ENCODE assay signal across 14 cellular contexts in the genomic region with DNA sequence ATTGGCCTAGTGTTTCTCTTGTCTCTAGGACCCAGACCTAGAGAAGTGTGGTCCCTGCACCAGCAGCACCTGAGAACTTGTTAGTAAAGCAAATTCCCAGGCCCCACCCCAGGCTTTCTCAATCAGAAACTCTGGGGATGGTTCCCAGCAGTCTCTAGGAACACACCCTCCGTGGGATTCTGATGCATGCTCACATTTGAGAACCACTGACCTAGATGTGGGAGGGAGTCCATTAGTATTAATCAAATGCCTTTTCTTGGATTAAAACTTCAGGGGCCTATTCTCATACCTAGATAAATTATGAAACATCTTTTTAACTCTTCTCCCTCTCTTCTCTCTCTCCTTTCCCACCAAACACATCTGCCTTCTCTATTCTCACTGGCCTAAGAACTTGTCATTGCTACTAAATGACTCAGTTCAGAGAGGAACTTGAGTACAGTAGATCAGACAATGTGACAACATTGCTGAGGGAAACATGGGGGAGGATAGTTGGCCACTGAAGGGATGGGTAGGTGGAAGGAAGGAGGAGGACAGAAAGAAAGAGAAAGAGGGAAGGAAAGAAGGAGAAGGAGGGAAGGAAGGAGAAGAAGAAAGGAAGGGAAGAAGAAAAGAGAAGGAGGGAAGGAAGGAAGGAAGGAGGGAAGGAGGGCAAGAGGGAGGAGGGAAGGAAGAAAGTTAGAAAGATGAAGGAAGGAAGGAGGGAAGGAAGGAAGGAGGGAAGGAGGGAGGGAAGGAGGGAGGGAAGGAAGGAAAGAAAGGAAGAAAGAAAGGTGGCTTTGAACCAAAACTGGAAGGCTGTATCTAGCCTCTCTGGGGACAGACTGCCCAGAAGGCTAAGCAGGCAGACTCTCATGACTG.
DNase-seq lines count a peak whose midpoint lies in the region; ATAC-seq and TF ChIP-seq lines count a peak whose summit lies in the region.
"Had no signal": no experiment of that assay in that cellular context is flagged by ENCODE, and none has a peak within 500 bp of the region (broad histone marks: within the 10 kb centered on the region; RNA-seq: fewer than 3 reads in every experiment).

No MANE protein-coding gene starts in this region.

- ATAC-seq in activated CD8-positive, alpha-beta T cell treated with anti-CD3 and anti-CD28 coated beads, Interleukin-2, amount 10 ng/mL, durations not matched to agents 7 days and 5 days = no peak
- ATAC-seq in HG02571 (IDR thresholded peaks at IDR 0.05; ENCODE audit: unreplicated experiment) (no peak), HG03457 (IDR thresholded peaks at IDR 0.05; ENCODE audit: unreplicated experiment) (no peak)

- CTCF ChIA-PET in activated CD8-positive, alpha-beta T cell treated with anti-CD3 and anti-CD28 coated beads, Interleukin-2, amount 10 ng/mL, durations not matched to agents 7 days and 5 days (lab: Charles Lee) = no interaction called here

- DNase-seq in AG10803 (ENCODE audit: low read depth) (peak; percentile 60), GM04503 (ENCODE audit: low read depth) (peak; percentile 39), fibroblast of the aortic adventitia (ENCODE audit: low read depth) (peak; percentile 13), KG1 (lab: John Stamatoyannopoulos, UW) (no peak), MG63 (no peak)
- DNase-seq in activated CD8-positive, alpha-beta T cell treated with anti-CD3 and anti-CD28 coated beads, Interleukin-2, amount 10 ng/mL, durations not matched to agents 7 days and 5 days = no peak
- DNase-seq: activated CD4-positive, alpha-beta T cell treated with anti-CD3 and anti-CD28 coated beads for 48 hours; NCI-H774; stimulated activated CD4-positive, alpha-beta T cell treated with anti-CD3 and anti-CD28 coated beads, Interleukin-2, amount 100 ng/mL, for 48 hours had no signal

- peak overlapping the region; percentile 12 for H3K27ac Mint-ChIP-seq in activated CD8-positive, alpha-beta T cell treated with anti-CD3 and anti-CD28 coated beads, Interleukin-2, amount 10 ng/mL, durations not matched to agents 7 days and 5 days

- peaks cover 28% of the 10 kb centered on the region for H3K4me1 Mint-ChIP-seq in activated CD8-positive, alpha-beta T cell treated with anti-CD3 and anti-CD28 coated beads, Interleukin-2, amount 10 ng/mL, durations not matched to agents 7 days and 5 days (ENCODE audit: low read depth)

- TF ChIP-seq CTCF in AG10803 (conservative IDR thresholded peaks at IDR 0.05; ENCODE audit: low read length) (no peak), fibroblast of the aortic adventitia (IDR thresholded peaks at IDR 0.05; ENCODE audit: insufficient read depth, low read length) (no peak)

- H3K4me3 Mint-ChIP-seq in activated CD8-positive, alpha-beta T cell treated with anti-CD3 and anti-CD28 coated beads, Interleukin-2, amount 10 ng/mL, durations not matched to agents 7 days and 5 days = no peak overlapping the region

- no peaks in the 10 kb centered on the region for H3K9me3 ChIP-seq in MG63
- H3K9me3 ChIP-seq: ascending aorta, SJSA1 had no signal

- no peaks in the 10 kb centered on the region for H3K36me3 ChIP-seq in MG63
- H3K36me3 ChIP-seq: ascending aorta, SJSA1 had no signal

- no peaks in the 10 kb centered on the region for H3K27me3 ChIP-seq in MG63
- H3K27me3 ChIP-seq: ascending aorta, SJSA1 had no signal

- POLR2A ChIA-PET in activated CD8-positive, alpha-beta T cell treated with anti-CD3 and anti-CD28 coated beads, Interleukin-2, amount 10 ng/mL, durations not matched to agents 7 days and 5 days (lab: Charles Lee) = no interaction called here

- H3K27me3 Mint-ChIP-seq in activated CD8-positive, alpha-beta T cell treated with anti-CD3 and anti-CD28 coated beads, Interleukin-2, amount 10 ng/mL, durations not matched to agents 7 days and 5 days (ENCODE audit: low read depth) = no peaks in the 10 kb centered on the region

- H3K9me3 Mint-ChIP-seq in activated CD8-positive, alpha-beta T cell treated with anti-CD3 and anti-CD28 coated beads, Interleukin-2, amount 10 ng/mL, durations not matched to agents 7 days and 5 days (ENCODE audit: insufficient read depth) = no peaks in the 10 kb centered on the region

- peaks cover 40% of the 10 kb centered on the region for H3K36me3 Mint-ChIP-seq in activated CD8-positive, alpha-beta T cell treated with anti-CD3 and anti-CD28 coated beads, Interleukin-2, amount 10 ng/mL, durations not matched to agents 7 days and 5 days (ENCODE audit: low read depth)

- H3K4me3 ChIP-seq in AG10803 (ENCODE audit: low read length) (no peak overlapping the region), fibroblast of the aortic adventitia (ENCODE audit: low read depth, low read length) (no peak overlapping the region), MG63 (no peak overlapping the region)
- H3K4me3 ChIP-seq: ascending aorta, lung, SJSA1 had no signal

Comparison
In these comparisons a context has a peak if more than half of its experiments do, and no peak if none do; other contexts are left out.
1. DNase-seq: peak in AG10803 (single experiment), GM04503 (single experiment) and fibroblast of the aortic adventitia (single experiment); none in activated CD8-positive, alpha-beta T cell treated with anti-CD3 and anti-CD28 coated beads, Interleukin-2, amount 10 ng/mL, durations not matched to agents 7 days and 5 days (single experiment), KG1 (single experiment) and MG63 (single experiment).